In genomic region chr14:44962573-44963528, GRCh38 we compare ENCODE assay signal across 8 cellular contexts. TPM values are rescaled to one million over a fixed set of nuclear protein-coding genes. Genes with fewer than 3 reads are reported as not detected.
DNase-seq lines count a peak whose midpoint lies in the region; ATAC-seq and TF ChIP-seq lines count a peak whose summit lies in the region.

No MANE protein-coding gene starts in this region.

- peak overlapping the region; percentile 88 for H3K27ac ChIP-seq in stomach smooth muscle (ENCODE audit: low read length)

- TF ChIP-seq CTCF in chondrocyte (IDR thresholded peaks at IDR 0.05) (peak; percentile 11), GM13976 (IDR thresholded peaks at IDR 0.05; ENCODE audit: borderline replicate concordance, control extremely low read depth, extremely low read depth, insufficient read depth, missing control alignments) (no peak)

- H3K4me3 ChIP-seq in stomach smooth muscle (ENCODE audit: low read length in 2 of 2) = peak overlapping the region; percentile 97 to 99

- no peaks in the 10 kb centered on the region for H3K27me3 ChIP-seq in stomach smooth muscle (ENCODE audit: control insufficient read depth in 1 of 2, insufficient read depth in 2 of 2, low read length in 2 of 2)

- H3K4me3 Mint-ChIP-seq in chondrocyte (ENCODE audit: unreplicated experiment) = no peak overlapping the region

- H3K27me3 Mint-ChIP-seq in chondrocyte (ENCODE audit: low read depth) = no peaks in the 10 kb centered on the region

- peaks cover 60% of the 10 kb centered on the region for H3K4me1 Mint-ChIP-seq in chondrocyte (ENCODE audit: low read depth)

- no peaks in the 10 kb centered on the region for H3K9me3 Mint-ChIP-seq in chondrocyte (ENCODE audit: low read depth)

- H3K36me3 Mint-ChIP-seq in chondrocyte (ENCODE audit: low read depth) = no peaks in the 10 kb centered on the region

- DNase-seq in EH (ENCODE audit: low read depth) (peak; percentile 53), NOMO-1 (lab: John Stamatoyannopoulos, UW; ENCODE audit: unreplicated experiment in 2 of 2) (peak; percentile 12 to 30), chondrocyte (ENCODE audit: low spot score) (peak; percentile 93), left colon (peak; percentile 48 to 66), GM13976 (ENCODE audit: low spot score) (no peak)

- intact Hi-C loops in left colon (cut with DNase I, micrococcal nuclease) = loop anchor here in 1 of 2 donors (10.0 kb wide), 2 partner anchors 122 to 172 kb away; partner anchors contain the start of genes FANCM, FKBP3 and PRPF39

- H3K27ac Mint-ChIP-seq in chondrocyte (ENCODE audit: unreplicated experiment) = no peak overlapping the region

- no peaks in the 10 kb centered on the region for H3K36me3 ChIP-seq in stomach smooth muscle (ENCODE audit: control insufficient read depth in 2 of 2, insufficient read depth in 2 of 2, low read length in 2 of 2)

- peaks cover 14% of the 10 kb centered on the region for H3K4me1 ChIP-seq in stomach smooth muscle (ENCODE audit: control insufficient read depth, insufficient read depth, low read length)

- in situ Hi-C loops in GM13976 (cut with MboI; ENCODE audit: low sequenced_read_pairs, unreplicated experiment) = no loop called here

- peak overlapping the region; percentile 79 to 80 for H3K9ac ChIP-seq in stomach smooth muscle (ENCODE audit: low read length in 2 of 2)

- ATAC-seq in GM21526 (IDR thresholded peaks at IDR 0.05; ENCODE audit: low FRiP score, unreplicated experiment) (peak; percentile 0), left colon (peak; percentile 15), HG02763 (IDR thresholded peaks at IDR 0.05; ENCODE audit: unreplicated experiment) (no peak)

- no peaks in the 10 kb centered on the region for H3K9me3 ChIP-seq in stomach smooth muscle (ENCODE audit: control insufficient read depth in 2 of 2, low read length in 2 of 2)

RNA-seq across cellular contexts. Expression of gene TOGARAM1, which starts 0.9 kb away (rescaled TPM):
- total RNA-seq in chondrocyte (12.7 to 19.7 TPM (median 13.3 TPM) in 3 replicates), left colon (10 to 100 TPM; 11.0 to 13.6 TPM)

RNA-seq across cellular contexts. Expression of gene KLHL28, which starts 1.1 kb away (rescaled TPM):
- total RNA-seq in chondrocyte (20.5 to 24.2 TPM (median 23.2 TPM) in 3 replicates), left colon (10 to 100 TPM; 13.8 to 17.6 TPM)
